ENCODE assay signal across 29 cellular contexts in genomic region chr1:71002706-71003105, GRCh38. TPM values are rescaled to one million over a fixed set of nuclear protein-coding genes. Genes with fewer than 3 reads are reported as not detected.
"Had no signal": no experiment of that assay in that cellular context is flagged by ENCODE, and none has a peak within 500 bp of the region (broad histone marks: within the 10 kb centered on the region; RNA-seq: fewer than 3 reads in every experiment).

No MANE protein-coding gene starts in this region.

- H3K27ac ChIP-seq: colonic mucosa, coronary artery, dorsolateral prefrontal cortex, epithelial cell of prostate, esophagus muscularis mucosa, foreskin keratinocyte, gastrocnemius medialis, gastroesophageal sphincter, heart left ventricle, heart right ventricle had no signal

- ATAC-seq: effector memory CD8-positive, alpha-beta T cell; esophagus mucosa; foreskin keratinocyte; gastrocnemius medialis; gastroesophageal sphincter; heart left ventricle; heart right ventricle had no signal

- H3K36me3 ChIP-seq: colonic mucosa, esophagus muscularis mucosa, esophagus squamous epithelium, gastrocnemius medialis, gastroesophageal sphincter, heart left ventricle, heart right ventricle had no signal

- H3K4me3 ChIP-seq: colonic mucosa, coronary artery, dorsolateral prefrontal cortex, esophagus muscularis mucosa, esophagus squamous epithelium, gastrocnemius medialis, gastroesophageal sphincter, heart left ventricle, heart right ventricle had no signal

- FAIRE-seq: colon, endometrium, endothelial cell of umbilical vein, frontal cortex had no signal

- DNase-seq: colonic mucosa; cortex of kidney; dermis blood vessel endothelial cell; dorsolateral prefrontal cortex; effector CD4-positive, alpha-beta T cell; effector CD8-positive, alpha-beta T cell; effector memory CD4-positive, alpha-beta T cell; effector memory CD8-positive, alpha-beta T cell; endodermal cell; erythroblast; esophagus squamous epithelium; foreskin fibroblast; foreskin keratinocyte; foreskin melanocyte; gastrocnemius medialis; glutamatergic neuron; head of caudate nucleus; heart left ventricle; heart right ventricle had no signal

- H3K27me3 ChIP-seq: colonic mucosa, esophagus muscularis mucosa, esophagus squamous epithelium, foreskin keratinocyte, gastrocnemius medialis, gastroesophageal sphincter had no signal

- H3K9me3 ChIP-seq: colonic mucosa, esophagus muscularis mucosa, esophagus squamous epithelium, gastrocnemius medialis, gastroesophageal sphincter, heart left ventricle, heart right ventricle had no signal

- H3K4me1 ChIP-seq: colonic mucosa, esophagus muscularis mucosa, esophagus squamous epithelium, foreskin keratinocyte, gastrocnemius medialis, gastroesophageal sphincter, heart left ventricle, heart right ventricle had no signal

RNA-seq across cellular contexts. Expression of gene PTGER3, which starts 44.9 kb away (rescaled TPM):
- total RNA-seq: dermis blood vessel endothelial cell, dermis microvascular lymphatic vessel endothelial cell, endothelial cell of umbilical vein, foreskin keratinocyte had no signal
- polyA plus RNA-seq: foreskin keratinocyte had no signal
